Comparison of ENCODE assay signal across 8 cellular contexts in the genomic region with DNA sequence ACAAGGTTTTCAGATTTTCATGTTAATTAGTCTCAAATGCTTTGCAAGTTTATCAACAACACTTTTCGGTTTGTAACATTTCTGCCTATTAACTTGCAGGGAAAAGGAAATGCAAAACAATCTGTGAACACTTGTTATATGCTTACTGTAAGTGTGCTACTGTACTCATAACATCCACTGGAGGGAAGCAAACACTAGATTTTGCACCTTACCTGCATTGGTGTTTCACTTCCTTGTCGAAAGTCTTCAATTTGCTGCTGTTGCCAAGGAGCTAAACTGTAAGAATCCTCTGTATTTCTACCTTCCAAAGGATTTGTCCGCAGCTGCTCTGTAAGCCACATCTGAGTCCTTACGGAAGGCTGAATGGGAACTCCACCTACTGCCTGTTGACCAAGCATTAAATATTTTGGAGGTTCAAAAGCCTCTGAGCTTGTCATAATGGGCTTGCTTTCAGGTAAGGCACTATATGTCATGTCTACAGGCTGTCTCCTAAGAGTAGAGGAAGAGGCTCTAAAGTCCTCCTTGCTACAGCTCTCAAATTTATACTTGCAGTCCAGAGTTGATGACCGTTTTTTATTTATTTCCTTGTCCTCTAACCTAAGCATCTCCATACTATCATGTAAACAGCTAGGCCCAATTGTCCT. TPM values are rescaled to one million over a fixed set of nuclear protein-coding genes. Genes with fewer than 3 reads are reported as not detected.
DNase-seq lines count a peak whose midpoint lies in the region; ATAC-seq lines count a peak whose summit lies in the region.

No MANE protein-coding gene starts in this region.

- ATAC-seq in GM19438 (IDR thresholded peaks at IDR 0.05; ENCODE audit: low read depth, unreplicated experiment) (peak; percentile 99), HG03342 (IDR thresholded peaks at IDR 0.05; ENCODE audit: unreplicated experiment) (peak; percentile 98)

- DNase-seq in SIG-M5 treated with dmso at 0.1 percent for 504 hours (lab: John Stamatoyannopoulos, UW; ENCODE audit: unreplicated experiment), result peak; percentile 46
- no peak for DNase-seq in SIG-M5 (lab: John Stamatoyannopoulos, UW)
- DNase-seq in NOMO-1 treated with DMSO at 0.1 percent for 48 hours (lab: John Stamatoyannopoulos, UW; ENCODE audit: unreplicated experiment), result peak; percentile 50
- DNase-seq in dermis blood vessel endothelial cell, result peak; percentile 27
- peak; percentile 58 for DNase-seq in renal cortical epithelial cell (ENCODE audit: low read depth)
- no peak for DNase-seq in UCSD-AML1 (lab: John Stamatoyannopoulos, UW; ENCODE audit: unreplicated experiment)

RNA-seq across cellular contexts. Expression of a gene that starts 17.3 kb away (rescaled TPM):
- not detected in 2 replicates for total RNA-seq in dermis blood vessel endothelial cell
- not detected in 2 replicates for total RNA-seq in renal cortical epithelial cell

Comparison
In these comparisons a context has a peak if more than half of its experiments do, and no peak if none do; other contexts are left out.
1. DNase-seq: peak in SIG-M5 treated with dmso at 0.1 percent for 504 hours (single experiment), NOMO-1 treated with DMSO at 0.1 percent for 48 hours (single experiment), dermis blood vessel endothelial cell (single experiment) and renal cortical epithelial cell (single experiment); none in SIG-M5 (single experiment) and UCSD-AML1 (single experiment).